9 cellular contexts compared by ENCODE assay signal in genomic region chr5:78907255-78907886, GRCh38.
DNase-seq lines count a peak whose midpoint lies in the region; ATAC-seq, FAIRE-seq and TF ChIP-seq lines count a peak whose summit lies in the region.
"Had no signal": no experiment of that assay in that cellular context is flagged by ENCODE, and none has a peak within 500 bp of the region (broad histone marks: within the 10 kb centered on the region; RNA-seq: fewer than 3 reads in every experiment).

No MANE protein-coding gene starts in this region.

- peak overlapping the region; percentile 33 for H3K9ac ChIP-seq in endodermal cell (ENCODE audit: extremely low read depth, low read length, poor library complexity, severe bottlenecking)

- H3K36me3 Mint-ChIP-seq in endodermal cell (ENCODE audit: low read depth): no peaks in the 10 kb centered on the region

- H3K4me3 ChIP-seq in endodermal cell (ENCODE audit: low read length) (peak overlapping the region; percentile 64), pancreas (no peak overlapping the region)

- WGBS in endodermal cell (ENCODE audit: insufficient coverage in 1 of 2, insufficient read length in 1 of 2), 2 experiments: 75 to 80% methylated on average over 9 to 11 of the region's 11 CpGs
- WGBS in pancreas, 2 donors: 72 to 85% methylated on average over 11 of the region's 11 CpGs

- FAIRE-seq in pancreas (lab: Jason Lieb, UNC): no peak

- H3K9me3 ChIP-seq in endodermal cell (ENCODE audit: control insufficient read depth, low read length) (peaks cover 2% of the 10 kb centered on the region), pancreas (no peaks in the 10 kb centered on the region)

- H3K4me1 Mint-ChIP-seq in endodermal cell: peaks cover 64% of the 10 kb centered on the region

- H3K27me3 ChIP-seq in endodermal cell (ENCODE audit: control insufficient read depth, insufficient read depth, low read length, poor library complexity, severe bottlenecking) (no peaks in the 10 kb centered on the region), pancreas (no peaks in the 10 kb centered on the region)

- H3K27me3 Mint-ChIP-seq in endodermal cell (ENCODE audit: insufficient read depth): no peaks in the 10 kb centered on the region

- ATAC-seq in pancreas: peak; percentile 6 to 25 (median 14)
- no peak for ATAC-seq in GM21381 (IDR thresholded peaks at IDR 0.05; ENCODE audit: unreplicated experiment)

- intact Hi-C loops in pancreas (cut with DNase I): loop anchor here in 1 of 3 donors (10.0 kb wide), 1 partner anchor 47 kb away; no protein-coding TSS in a partner anchor

- TF ChIP-seq CTCF in endodermal cell (conservative IDR thresholded peaks at IDR 0.05) (no peak), pancreas (IDR thresholded peaks at IDR 0.05) (no peak)

- peak overlapping the region; percentile 59 for H3K27ac ChIP-seq in endodermal cell (ENCODE audit: low read depth, low read length)
- H3K27ac ChIP-seq in pancreas: peak overlapping the region in 3 of 4 donors; percentile 78 to 91 (median 79)

- H3K4me3 Mint-ChIP-seq in endodermal cell: no peak overlapping the region

- H3K4me1 ChIP-seq in endodermal cell (ENCODE audit: control insufficient read depth, insufficient read depth, low read length) (peaks cover 23% of the 10 kb centered on the region), pancreas (peaks cover 12 to 61% (median 36%) of the 10 kb centered on the region in 3 donors)

- no peaks in the 10 kb centered on the region for H3K9me3 Mint-ChIP-seq in endodermal cell

- no peaks in the 10 kb centered on the region for H3K36me3 ChIP-seq in endodermal cell (ENCODE audit: control insufficient read depth, insufficient read depth, low read length)
- H3K36me3 ChIP-seq in pancreas: no peaks in the 10 kb centered on the region

- H3K27ac Mint-ChIP-seq in endodermal cell: peak overlapping the region; percentile 81

- DNase-seq in CD1c-positive myeloid dendritic cell (ENCODE audit: extremely low spot score) (peak; percentile 54), NCI-H2171 (lab: John Stamatoyannopoulos, UW) (peak; percentile 8), endodermal cell (no peak), pancreas (peak in 1 of 6 donors; percentile 45), NCI-H526 (lab: John Stamatoyannopoulos, UW) (no peak), KG1 (lab: John Stamatoyannopoulos, UW) (no peak)
- no peak for DNase-seq in activated naive CD4-positive, alpha-beta T cell (lab: John Stamatoyannopoulos, UW)
- DNase-seq: activated CD4-positive, alpha-beta T cell treated with anti-CD3 and anti-CD28 coated beads for 1 hour had no signal

Comparison
In these comparisons a context has a peak if more than half of its experiments do, and no peak if none do; other contexts are left out.
1. DNase-seq: peak in CD1c-positive myeloid dendritic cell (single experiment) and NCI-H2171 (single experiment); none in endodermal cell (single experiment), activated naive CD4-positive, alpha-beta T cell (0 of 4), NCI-H526 (0 of 2) and KG1 (single experiment).